24 cellular contexts compared by ENCODE assay signal in genomic region chr4:138475116-138475515, GRCh38.
"Had no signal": no experiment of that assay in that cellular context is flagged by ENCODE, and none has a peak within 500 bp of the region (broad histone marks: within the 10 kb centered on the region; RNA-seq: fewer than 3 reads in every experiment).

No MANE protein-coding gene starts in this region.

- DNase-seq: dorsolateral prefrontal cortex; effector CD4-positive, alpha-beta T cell; foreskin fibroblast; glutamatergic neuron; heart right ventricle; hippocampal formation; left cardiac atrium; left lung; mesendoderm; naive B cell; sigmoid colon; small intestine; stimulated activated CD4-positive, alpha-beta T cell treated with anti-CD3 and anti-CD28 coated beads, Interleukin-15, amount 100 ng/mL, for 24 hours; stimulated activated CD4-positive, alpha-beta T cell treated with anti-CD3 and anti-CD28 coated beads, Interleukin-2, amount 100 ng/mL, for 48 hours; stimulated activated naive B cell treated with anti-CD40 and anti-IgM and Interleukin-4, amounts not matched to agents 10 μg/mL and 1 μg/mL and 100 μg/mL, for 72 hours; upper lobe of left lung had no signal

- H3K4me3 Mint-ChIP-seq: naive B cell; natural killer cell treated with Interleukin-12 subunit alpha and Interleukin-12 subunit beta and Interleukin-15 and Interleukin-18, amount 100 ng/mL, for 72 hours; neural progenitor cell; stimulated activated naive B cell treated with anti-CD40 and anti-IgM and Interleukin-4, amounts not matched to agents 10 μg/mL and 1 μg/mL and 100 μg/mL, for 72 hours; stimulated activated naive CD8-positive, alpha-beta T cell treated with anti-CD3 and anti-CD28 coated beads, Interleukin-15, Interleukin-2, amounts not matched to agents 100 ng/mL and 50 ng/mL, for 24 hours had no signal

- H3K4me1 Mint-ChIP-seq: naive B cell; stimulated activated naive B cell treated with anti-CD40 and anti-IgM and Interleukin-4, amounts not matched to agents 10 μg/mL and 1 μg/mL and 100 μg/mL, for 72 hours had no signal

- H3K4me1 ChIP-seq: heart right ventricle, left lung, neural progenitor cell, parathyroid adenoma, prostate gland, right atrium auricular region, sigmoid colon, tibial nerve, upper lobe of left lung had no signal

- H3K27me3 Mint-ChIP-seq: naive B cell; natural killer cell treated with Interleukin-12 subunit alpha and Interleukin-12 subunit beta and Interleukin-15 and Interleukin-18, amount 100 ng/mL, for 72 hours; stimulated activated naive B cell treated with anti-CD40 and anti-IgM and Interleukin-4, amounts not matched to agents 10 μg/mL and 1 μg/mL and 100 μg/mL, for 72 hours; stimulated activated naive CD8-positive, alpha-beta T cell treated with anti-CD3 and anti-CD28 coated beads, Interleukin-15, Interleukin-2, amounts not matched to agents 100 ng/mL and 50 ng/mL, for 24 hours had no signal

- H3K27me3 ChIP-seq: dorsolateral prefrontal cortex, heart right ventricle, left lung, neural progenitor cell, right atrium auricular region, sigmoid colon, tibial nerve, upper lobe of left lung had no signal

- H3K36me3 Mint-ChIP-seq: naive B cell; natural killer cell treated with Interleukin-12 subunit alpha and Interleukin-12 subunit beta and Interleukin-15 and Interleukin-18, amount 100 ng/mL, for 72 hours; neural progenitor cell; stimulated activated naive B cell treated with anti-CD40 and anti-IgM and Interleukin-4, amounts not matched to agents 10 μg/mL and 1 μg/mL and 100 μg/mL, for 72 hours had no signal

- H3K4me3 ChIP-seq: dorsolateral prefrontal cortex, heart right ventricle, left lung, neural progenitor cell, prostate gland, right atrium auricular region, sigmoid colon, thoracic aorta, tibial nerve, upper lobe of left lung had no signal

- H3K27ac ChIP-seq: dorsolateral prefrontal cortex, heart right ventricle, left lung, neural progenitor cell, parathyroid adenoma, prostate gland, right atrium auricular region, sigmoid colon, thoracic aorta, tibial nerve, upper lobe of left lung had no signal

- ATAC-seq: heart right ventricle; left cardiac atrium; left lung; natural killer cell treated with Interleukin-12 subunit alpha and Interleukin-12 subunit beta and Interleukin-15 and Interleukin-18, amount 100 ng/mL, for 72 hours; stimulated activated naive B cell treated with anti-CD40 and anti-IgM and Interleukin-4, amounts not matched to agents 10 μg/mL and 1 μg/mL and 100 μg/mL, for 72 hours had no signal

- H3K36me3 ChIP-seq: heart right ventricle, left lung, neural progenitor cell, prostate gland, right atrium auricular region, sigmoid colon, thoracic aorta, tibial nerve, upper lobe of left lung had no signal

- H3K9me3 ChIP-seq: prostate gland, right atrium auricular region, sigmoid colon, thoracic aorta, upper lobe of left lung had no signal

- H3K27ac Mint-ChIP-seq: naive B cell; natural killer cell treated with Interleukin-12 subunit alpha and Interleukin-12 subunit beta and Interleukin-15 and Interleukin-18, amount 100 ng/mL, for 72 hours; neural progenitor cell; stimulated activated naive B cell treated with anti-CD40 and anti-IgM and Interleukin-4, amounts not matched to agents 10 μg/mL and 1 μg/mL and 100 μg/mL, for 72 hours; stimulated activated naive CD8-positive, alpha-beta T cell treated with anti-CD3 and anti-CD28 coated beads, Interleukin-15, Interleukin-2, amounts not matched to agents 100 ng/mL and 50 ng/mL, for 24 hours had no signal
